In the genomic region with DNA sequence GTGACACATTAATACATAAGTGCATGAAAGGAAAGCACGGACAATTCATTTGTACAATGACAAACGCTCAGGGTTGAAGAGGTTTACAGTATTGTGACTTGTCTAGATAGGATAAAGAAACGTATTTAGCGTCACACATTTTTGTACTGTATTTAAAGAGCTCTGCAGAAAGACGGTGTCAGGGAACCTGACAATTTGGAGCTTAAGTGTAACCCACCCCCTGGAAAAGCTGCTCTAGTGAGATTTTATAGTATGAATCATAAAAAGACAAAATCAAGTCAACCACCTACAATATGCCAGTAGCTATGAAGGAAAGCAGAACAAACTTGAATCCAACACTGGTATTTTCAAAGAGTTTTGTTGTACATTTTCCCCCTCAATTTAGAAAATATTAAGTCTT, we compare ENCODE assay signal across 1 cellular context.
TF ChIP-seq lines count a peak whose summit lies in the region.

No MANE protein-coding gene starts in this region.

TF ChIP-seq in WTC11, 78 proteins besides CTCF, POLR2A, EP300 and RAD21 (continued from another document):
- TF ChIP-seq, protein P1, sequence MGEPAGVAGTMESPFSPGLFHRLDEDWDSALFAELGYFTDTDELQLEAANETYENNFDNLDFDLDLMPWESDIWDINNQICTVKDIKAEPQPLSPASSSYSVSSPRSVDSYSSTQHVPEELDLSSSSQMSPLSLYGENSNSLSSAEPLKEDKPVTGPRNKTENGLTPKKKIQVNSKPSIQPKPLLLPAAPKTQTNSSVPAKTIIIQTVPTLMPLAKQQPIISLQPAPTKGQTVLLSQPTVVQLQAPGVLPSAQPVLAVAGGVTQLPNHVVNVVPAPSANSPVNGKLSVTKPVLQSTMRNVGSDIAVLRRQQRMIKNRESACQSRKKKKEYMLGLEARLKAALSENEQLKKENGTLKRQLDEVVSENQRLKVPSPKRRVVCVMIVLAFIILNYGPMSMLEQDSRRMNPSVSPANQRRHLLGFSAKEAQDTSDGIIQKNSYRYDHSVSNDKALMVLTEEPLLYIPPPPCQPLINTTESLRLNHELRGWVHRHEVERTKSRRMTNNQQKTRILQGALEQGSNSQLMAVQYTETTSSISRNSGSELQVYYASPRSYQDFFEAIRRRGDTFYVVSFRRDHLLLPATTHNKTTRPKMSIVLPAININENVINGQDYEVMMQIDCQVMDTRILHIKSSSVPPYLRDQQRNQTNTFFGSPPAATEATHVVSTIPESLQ (CRISPR knock-in tag; IDR thresholded peaks at IDR 0.05), result no peak
- TF ChIP-seq SP1 (CRISPR knock-in tag; conservative IDR thresholded peaks at IDR 0.05), result no peak
- TF ChIP-seq RELA (CRISPR knock-in tag; IDR thresholded peaks at IDR 0.05; ENCODE audit: borderline replicate concordance), result no peak
- TF ChIP-seq GABPB1 (CRISPR knock-in tag; IDR thresholded peaks at IDR 0.05), result no peak
- TF ChIP-seq CREB1 (CRISPR knock-in tag; IDR thresholded peaks at IDR 0.05), result no peak
- TF ChIP-seq TEAD4 (CRISPR knock-in tag; IDR thresholded peaks at IDR 0.05), result no peak
- TF ChIP-seq NR3C1 (CRISPR knock-in tag; conservative IDR thresholded peaks at IDR 0.05; ENCODE audit: low read depth), result no peak
